17 cellular contexts compared by ENCODE assay signal in the genomic region with DNA sequence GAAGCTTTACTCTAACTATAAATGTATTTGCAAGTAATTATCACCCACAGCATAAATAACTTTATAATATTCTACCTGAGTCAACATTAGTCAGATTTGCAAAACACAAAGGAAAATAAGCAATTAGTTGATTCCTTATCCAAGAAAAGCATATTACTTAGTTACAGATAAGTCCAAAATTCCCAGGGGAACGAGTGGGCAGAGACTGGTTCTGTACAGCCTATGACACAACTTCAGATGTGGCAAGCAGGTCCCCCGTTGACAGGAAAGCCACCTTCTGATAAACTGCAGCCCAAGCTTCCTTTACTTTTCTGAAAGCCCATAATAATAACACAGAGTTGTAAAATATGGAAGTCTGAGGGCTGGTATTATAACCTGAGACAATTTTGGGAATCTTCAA.
DNase-seq lines count a peak whose midpoint lies in the region; ATAC-seq lines count a peak whose summit lies in the region.
"Had no signal": no experiment of that assay in that cellular context is flagged by ENCODE, and none has a peak within 500 bp of the region (broad histone marks: within the 10 kb centered on the region; RNA-seq: fewer than 3 reads in every experiment).

No MANE protein-coding gene starts in this region.

- H3K4me3 ChIP-seq in BLaER1 (no peak overlapping the region), SK-N-MC (no peak overlapping the region), right cardiac atrium (ENCODE audit: low read length) (no peak overlapping the region)
- H3K4me3 ChIP-seq: GM12878, SJCRH30 had no signal

- DNase-seq in A172 (ENCODE audit: low spot score) (peak; percentile 19), SK-N-MC (ENCODE audit: low read depth, low spot score) (peak; percentile 40), fibroblast of gingiva (ENCODE audit: low read depth) (peak; percentile 8), right cardiac atrium (no peak), MV-4-11 (lab: John Stamatoyannopoulos, UW) (no peak), T-helper 1 cell (no peak)
- DNase-seq: Calu3; CD4-positive, alpha-beta memory T cell; DMS79 treated with DMSO at 0.1 percent for 48 hours; NCI-H1092 treated with DMSO at 0.1 percent for 48 hours; NCI-H2081 treated with DMSO at 0.1 percent for 48 hours; NCI-H526; PC-3 had no signal

- H3K27me3 ChIP-seq in BLaER1 (no peaks in the 10 kb centered on the region), right cardiac atrium (ENCODE audit: control insufficient read depth, insufficient read depth) (no peaks in the 10 kb centered on the region)
- H3K27me3 ChIP-seq: SJCRH30 had no signal

- ATAC-seq in right cardiac atrium (no peak), HG03175 (IDR thresholded peaks at IDR 0.05; ENCODE audit: unreplicated experiment) (no peak)
- ATAC-seq: GM12878, PC-3 had no signal

- intact Hi-C loops in right cardiac atrium (cut with DNase I) = no loop called here

- 28% methylated on average over 2 of the region's 2 CpGs for WGBS in right cardiac atrium

- no peak overlapping the region for H3K27ac ChIP-seq in BLaER1
- peak overlapping the region; percentile 58; the same call in 1 of the 2 replicates for H3K27ac ChIP-seq in SK-N-MC
- H3K27ac ChIP-seq in right cardiac atrium (ENCODE audit: low read length) = no peak overlapping the region
- H3K27ac ChIP-seq: SJCRH30 had no signal

- H3K36me3 ChIP-seq in BLaER1 (no peaks in the 10 kb centered on the region), SK-N-MC (ENCODE audit: insufficient read depth, low read length) (no peaks in the 10 kb centered on the region)
- H3K36me3 ChIP-seq: SJCRH30 had no signal

- no peaks in the 10 kb centered on the region for H4K20me1 ChIP-seq in BLaER1

- H3K4me1 ChIP-seq in BLaER1 (peaks cover 23% of the 10 kb centered on the region), right cardiac atrium (ENCODE audit: control insufficient read depth, insufficient read depth, low read length) (no peaks in the 10 kb centered on the region)
- H3K4me1 ChIP-seq: SJCRH30 had no signal

- H3K9ac ChIP-seq in BLaER1 (no peak overlapping the region), SK-N-MC (ENCODE audit: insufficient read length) (no peak overlapping the region)

- no peaks in the 10 kb centered on the region for H3K9me3 ChIP-seq in BLaER1
- H3K9me3 ChIP-seq in SK-N-MC (ENCODE audit: low read depth, low read length) = no peaks in the 10 kb centered on the region
- H3K9me3 ChIP-seq in right cardiac atrium (ENCODE audit: control insufficient read depth, low read length) = no peaks in the 10 kb centered on the region
- H3K9me3 ChIP-seq: SJCRH30 had no signal

- peak overlapping the region; percentile 11; the same call in 1 of the 2 replicates for H3K4me2 ChIP-seq in BLaER1

Comparison
In these comparisons a context has a peak if more than half of its experiments do, and no peak if none do; other contexts are left out.
1. DNase-seq: peak in A172 (single experiment), SK-N-MC (single experiment) and fibroblast of gingiva (single experiment); none in right cardiac atrium (0 of 3), MV-4-11 (single experiment) and T-helper 1 cell (0 of 5).